In the genomic region with DNA sequence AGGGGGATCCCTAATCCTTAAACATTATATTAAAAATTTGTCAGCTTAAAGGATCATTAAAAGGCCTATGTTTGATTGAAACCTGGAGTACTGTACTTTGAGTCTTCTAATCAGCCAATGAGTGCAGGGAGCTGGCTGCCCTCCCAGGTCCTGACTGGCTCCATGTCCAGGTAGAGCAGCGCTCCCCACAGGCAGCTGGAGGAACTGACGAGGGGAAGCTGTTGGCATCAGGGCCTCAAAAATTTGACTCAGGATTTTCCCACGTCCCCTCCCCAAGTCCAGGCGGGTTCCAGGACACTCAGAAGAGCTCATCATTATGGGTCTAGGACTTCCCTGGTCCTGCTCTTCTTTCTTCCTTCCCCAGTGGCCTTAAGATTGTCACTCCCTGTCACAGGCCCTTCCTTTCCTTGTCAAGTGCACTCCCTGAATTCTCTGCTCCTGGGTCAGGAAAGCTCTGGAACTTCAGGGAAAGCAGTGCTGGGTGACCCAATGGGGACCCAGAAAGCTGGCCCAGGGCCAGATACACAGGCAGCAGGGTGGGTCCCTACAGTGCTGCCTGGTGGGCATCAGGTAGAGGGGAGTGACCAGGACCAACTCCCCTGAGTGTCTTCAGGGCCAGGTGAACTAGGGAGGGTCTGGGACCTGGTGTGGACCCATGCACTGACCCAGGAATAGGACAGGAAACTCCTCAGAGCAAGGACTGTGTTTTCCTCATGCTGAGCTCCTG, we compare ENCODE assay signal across 8 cellular contexts.
DNase-seq lines count a peak whose midpoint lies in the region; TF ChIP-seq lines count a peak whose summit lies in the region.

No MANE protein-coding gene starts in this region.

- no peaks in the 10 kb centered on the region for H3K27me3 ChIP-seq in OCI-LY3 (ENCODE audit: low read depth, low read length)
- H3K27me3 ChIP-seq in smooth muscle cell (ENCODE audit: low read depth): peaks cover 47% of the 10 kb centered on the region

- intact Hi-C loops in activated naive CD4-positive, alpha-beta T cell treated with anti-CD3 and anti-CD28 coated beads for 36 hours (cut with micrococcal nuclease): loop anchor here (2.0 to 5.0 kb wide), 2 partner anchors 37 to 172 kb away; no protein-coding TSS in a partner anchor

- H3K27ac ChIP-seq in OCI-LY3 (ENCODE audit: low read length) (peak overlapping the region; percentile 99), smooth muscle cell (ENCODE audit: low read depth) (no peak overlapping the region)

- H3K79me2 ChIP-seq in OCI-LY3 (ENCODE audit: low read length): peaks cover 27% of the 10 kb centered on the region
- H3K79me2 ChIP-seq in smooth muscle cell (ENCODE audit: low read depth): no peaks in the 10 kb centered on the region

- H3K36me3 Mint-ChIP-seq in activated naive CD4-positive, alpha-beta T cell treated with anti-CD3 and anti-CD28 coated beads for 36 hours (ENCODE audit: low read depth): no peaks in the 10 kb centered on the region

- H3K9me3 Mint-ChIP-seq in activated naive CD4-positive, alpha-beta T cell treated with anti-CD3 and anti-CD28 coated beads for 36 hours: no peaks in the 10 kb centered on the region

- peak; percentile 22 for DNase-seq in activated naive CD4-positive, alpha-beta T cell treated with anti-CD3 and anti-CD28 coated beads for 36 hours
- no peak for DNase-seq in activated naive CD4-positive, alpha-beta T cell treated with Interleukin-2 at 50 U/mL for 16 hours
- DNase-seq in epithelial cell of proximal tubule (ENCODE audit: low read depth): no peak
- no peak for DNase-seq in smooth muscle cell (lab: John Stamatoyannopoulos, UW; ENCODE audit: unreplicated experiment)
- no peak for DNase-seq in NK-92 treated with Interleukin-12 subunit alpha and Interleukin-12 subunit beta, amount 100 ng/mL, for 24 hours (lab: John Stamatoyannopoulos, UW)
- no peak for DNase-seq in NCI-H1105 treated with DMSO at 0.1 percent for 48 hours (lab: John Stamatoyannopoulos, UW)
- DNase-seq in GM19240 (ENCODE audit: insufficient read length, low spot score): no peak

- peaks cover 71% of the 10 kb centered on the region for H3K4me1 ChIP-seq in OCI-LY3 (ENCODE audit: low read length)
- H3K4me1 ChIP-seq in smooth muscle cell (ENCODE audit: low read depth): no peaks in the 10 kb centered on the region

- H3K9me3 ChIP-seq in OCI-LY3 (ENCODE audit: insufficient read depth, low read length): no peaks in the 10 kb centered on the region
- H3K9me3 ChIP-seq in smooth muscle cell (replicated peaks; ENCODE audit: low read depth): no peaks in the 10 kb centered on the region

- no peaks in the 10 kb centered on the region for H3K27me3 Mint-ChIP-seq in activated naive CD4-positive, alpha-beta T cell treated with anti-CD3 and anti-CD28 coated beads for 36 hours (ENCODE audit: low read depth)

- H3K27ac Mint-ChIP-seq in activated naive CD4-positive, alpha-beta T cell treated with anti-CD3 and anti-CD28 coated beads for 36 hours: no peak overlapping the region

- H3K4me2 ChIP-seq in OCI-LY3 (ENCODE audit: low read length): peak overlapping the region; percentile 31; the same call in 1 of the 2 replicates
- no peak overlapping the region for H3K4me2 ChIP-seq in smooth muscle cell

- peaks cover 7% of the 10 kb centered on the region for H3K36me3 ChIP-seq in OCI-LY3 (replicated peaks; ENCODE audit: low read depth, low read length)
- no peaks in the 10 kb centered on the region for H3K36me3 ChIP-seq in smooth muscle cell (ENCODE audit: low read depth)

- no peak overlapping the region for H2AFZ ChIP-seq in OCI-LY3 (ENCODE audit: low read depth, low read length)
- no peak overlapping the region for H2AFZ ChIP-seq in smooth muscle cell (ENCODE audit: low read depth)

- H3K9ac ChIP-seq in OCI-LY3 (ENCODE audit: low read length): peak overlapping the region; percentile 94
- no peak overlapping the region for H3K9ac ChIP-seq in smooth muscle cell (ENCODE audit: low read depth)

- CTCF ChIA-PET in activated naive CD4-positive, alpha-beta T cell treated with anti-CD3 and anti-CD28 coated beads for 36 hours (lab: Charles Lee): interaction anchor here (0.6 to 2.3 kb wide), 22 partner anchors 8 to 245 kb away, joined by 3 to 9 read pairs (median 4); no protein-coding TSS in a partner anchor

- TF ChIP-seq CTCF in OCI-LY3 (IDR thresholded peaks at IDR 0.05; ENCODE audit: low read depth, low read length): peak; percentile 43
- peak; percentile 47 for TF ChIP-seq CTCF in epithelial cell of proximal tubule (conservative IDR thresholded peaks at IDR 0.05; ENCODE audit: low read depth, low read length)
- TF ChIP-seq CTCF in smooth muscle cell (IDR thresholded peaks at IDR 0.05; ENCODE audit: borderline replicate concordance, insufficient read depth, poor library complexity, severe bottlenecking): peak; percentile 15

- H3F3A ChIP-seq in smooth muscle cell (ENCODE audit: low read depth): no peaks in the 10 kb centered on the region

- H3K4me3 ChIP-seq in OCI-LY3 (ENCODE audit: low read length) (no peak overlapping the region), epithelial cell of proximal tubule (ENCODE audit: low read depth, low read length) (no peak overlapping the region), smooth muscle cell (no peak overlapping the region)

- no peak overlapping the region for H3K4me3 Mint-ChIP-seq in activated naive CD4-positive, alpha-beta T cell treated with anti-CD3 and anti-CD28 coated beads for 36 hours

- H4K20me1 ChIP-seq in OCI-LY3 (ENCODE audit: insufficient read depth, low read length) (no peaks in the 10 kb centered on the region), smooth muscle cell (ENCODE audit: low read depth) (no peaks in the 10 kb centered on the region)

- no peaks in the 10 kb centered on the region for H3K4me1 Mint-ChIP-seq in activated naive CD4-positive, alpha-beta T cell treated with anti-CD3 and anti-CD28 coated beads for 36 hours (ENCODE audit: low read depth)

- 27% methylated on average over 4 of the region's 4 CpGs for WGBS in smooth muscle cell (ENCODE audit: low lambda C conversion rate)
